In the genomic region with DNA sequence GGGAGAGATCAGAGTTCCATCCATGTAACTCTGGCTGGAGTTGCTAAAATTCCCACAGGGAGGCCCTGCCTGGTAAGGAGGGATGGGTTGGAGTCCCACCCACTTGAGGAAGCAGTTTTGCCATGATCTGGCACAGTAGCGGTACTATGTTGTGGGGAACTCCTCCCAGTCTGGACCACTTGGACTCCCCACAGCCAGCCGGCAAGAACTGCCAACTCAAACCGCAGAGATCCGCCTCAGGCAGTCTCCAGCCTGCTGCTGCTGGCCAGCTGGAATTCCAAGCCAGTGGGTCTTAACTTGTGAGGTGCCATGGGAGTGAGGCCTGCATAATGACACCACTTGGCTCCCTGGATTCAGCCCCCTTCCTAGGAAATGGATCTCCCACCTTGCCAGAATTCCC, we compare ENCODE assay signal across 21 cellular contexts.
"Had no signal": no experiment of that assay in that cellular context is flagged by ENCODE, and none has a peak within 500 bp of the region (broad histone marks: within the 10 kb centered on the region; RNA-seq: fewer than 3 reads in every experiment).

No MANE protein-coding gene starts in this region.

- H3K27me3 ChIP-seq: colonic mucosa, gastrocnemius medialis, heart right ventricle, transverse colon, vagina had no signal

- DNase-seq: activated CD4-positive, alpha-beta T cell treated with anti-CD3 and anti-CD28 coated beads, Interleukin-2, amount 10 ng/mL, durations not matched to agents 24 days and 14 days; activated CD4-positive, CD25-positive, alpha-beta regulatory T cell; activated CD8-positive, alpha-beta memory T cell treated with anti-CD3 and anti-CD28 coated beads, Interleukin-2, amount 50 U/mL, for 4 hours; activated CD8-positive, alpha-beta T cell treated with anti-CD3 and anti-CD28 coated beads, Interleukin-2, amount 10 ng/mL, durations not matched to agents 7 days and 5 days; activated gamma-delta T cell; activated T-cell treated with anti-CD3 and anti-CD28 coated beads, Interleukin-2, amount 50 U/mL, for 48 hours; central memory CD4-positive, alpha-beta T cell; colonic mucosa; gastrocnemius medialis; heart right ventricle; naive thymus-derived CD4-positive, alpha-beta T cell; retina; stimulated activated CD4-positive, alpha-beta T cell treated with anti-CD3 and anti-CD28 coated beads, Interleukin-4, amount 100 ng/mL, for 24 hours; stimulated activated naive CD4-positive, alpha-beta T cell treated with Interleukin-2 at 50 U/mL for 16 hours; transverse colon had no signal

- H3K4me1 ChIP-seq: colonic mucosa, gastrocnemius medialis, heart right ventricle, parathyroid adenoma, transverse colon, vagina had no signal

- H3K79me2 ChIP-seq: parathyroid adenoma had no signal

- H3K9ac ChIP-seq: parathyroid adenoma had no signal

- H3K36me3 ChIP-seq: colonic mucosa, gastrocnemius medialis, heart right ventricle, transverse colon, vagina had no signal

- H3K27ac ChIP-seq: colonic mucosa, gastrocnemius medialis, heart right ventricle, parathyroid adenoma, transverse colon, vagina had no signal

- H3K9me3 ChIP-seq: colonic mucosa, gastrocnemius medialis had no signal

- H2AFZ ChIP-seq: parathyroid adenoma had no signal

- ATAC-seq: activated CD8-positive, alpha-beta T cell treated with anti-CD3 and anti-CD28 coated beads, Interleukin-2, amount 10 ng/mL, durations not matched to agents 7 days and 5 days; activated naive CD4-positive, alpha-beta T cell treated with anti-CD3 and anti-CD28 coated beads, Interleukin-2, amount 50 U/mL, for 72 hours; esophagus mucosa; gastrocnemius medialis; heart right ventricle; naive thymus-derived CD4-positive, alpha-beta T cell had no signal

- H3K4me3 ChIP-seq: colonic mucosa, gastrocnemius medialis, heart right ventricle, lung, skin epidermis, transverse colon, vagina had no signal
